Comparison of ENCODE assay signal across 1 cellular context in the genomic region with DNA sequence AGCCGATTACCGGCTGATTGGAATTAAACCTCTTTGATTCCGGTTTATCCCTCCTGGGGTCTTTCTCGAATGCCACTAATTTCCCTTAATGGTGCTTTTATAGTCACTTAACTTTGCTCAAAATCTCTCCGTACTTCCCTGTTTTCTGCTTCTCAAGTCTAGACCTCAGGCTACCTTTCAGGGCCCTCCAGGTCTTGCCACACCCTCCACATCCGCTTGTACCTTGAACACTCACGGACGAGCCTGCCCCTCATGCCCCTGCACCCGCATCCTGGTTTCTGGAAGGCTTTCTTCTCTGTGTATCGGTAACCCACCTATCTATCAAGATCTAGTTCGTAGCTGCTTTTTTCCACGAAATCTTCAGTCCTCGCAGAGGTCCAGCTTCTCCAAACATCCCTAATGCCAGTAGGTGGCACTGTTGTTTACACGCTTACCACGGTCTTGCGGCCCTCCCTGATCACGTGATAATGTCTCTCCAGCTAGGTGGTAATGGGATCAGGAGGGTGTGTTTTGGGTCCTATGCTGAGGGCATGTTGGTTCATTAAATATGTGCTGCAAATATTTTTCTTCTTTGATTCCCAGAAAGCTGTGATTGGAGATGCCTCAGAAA.
TF ChIP-seq lines count a peak whose summit lies in the region.

No MANE protein-coding gene starts in this region.

TF ChIP-seq in H1, 55 proteins besides CTCF, POLR2A, EP300 and RAD21 (continued from another document):
- TF ChIP-seq RBBP5 (IDR thresholded peaks at IDR 0.05; ENCODE audit: borderline replicate concordance, low read depth, low read length) (no peak), ATF2 (IDR thresholded peaks at IDR 0.05; ENCODE audit: low read length) (no peak), NANOG (IDR thresholded peaks at IDR 0.05; ENCODE audit: insufficient read depth, low read depth, low read length, poor library complexity, severe bottlenecking) (no peak), MAX (IDR thresholded peaks at IDR 0.05) (peak; percentile 41; the same call in 1 of the 2 replicates), CREB1 (IDR thresholded peaks at IDR 0.05) (peak; percentile 42; the same call in 1 of the 2 replicates)
- TF ChIP-seq, protein P1, sequence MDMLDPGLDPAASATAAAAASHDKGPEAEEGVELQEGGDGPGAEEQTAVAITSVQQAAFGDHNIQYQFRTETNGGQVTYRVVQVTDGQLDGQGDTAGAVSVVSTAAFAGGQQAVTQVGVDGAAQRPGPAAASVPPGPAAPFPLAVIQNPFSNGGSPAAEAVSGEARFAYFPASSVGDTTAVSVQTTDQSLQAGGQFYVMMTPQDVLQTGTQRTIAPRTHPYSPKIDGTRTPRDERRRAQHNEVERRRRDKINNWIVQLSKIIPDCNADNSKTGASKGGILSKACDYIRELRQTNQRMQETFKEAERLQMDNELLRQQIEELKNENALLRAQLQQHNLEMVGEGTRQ (IDR thresholded peaks at IDR 0.05; ENCODE audit: low read length): peak; percentile 92
- TF ChIP-seq, protein P2, sequence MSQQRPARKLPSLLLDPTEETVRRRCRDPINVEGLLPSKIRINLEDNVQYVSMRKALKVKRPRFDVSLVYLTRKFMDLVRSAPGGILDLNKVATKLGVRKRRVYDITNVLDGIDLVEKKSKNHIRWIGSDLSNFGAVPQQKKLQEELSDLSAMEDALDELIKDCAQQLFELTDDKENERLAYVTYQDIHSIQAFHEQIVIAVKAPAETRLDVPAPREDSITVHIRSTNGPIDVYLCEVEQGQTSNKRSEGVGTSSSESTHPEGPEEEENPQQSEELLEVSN (IDR thresholded peaks at IDR 0.05): 0 out of 2 replicates have a peak, but pooled peaks have one; percentile 32
